1 cellular context compared by ENCODE assay signal in the genomic region with DNA sequence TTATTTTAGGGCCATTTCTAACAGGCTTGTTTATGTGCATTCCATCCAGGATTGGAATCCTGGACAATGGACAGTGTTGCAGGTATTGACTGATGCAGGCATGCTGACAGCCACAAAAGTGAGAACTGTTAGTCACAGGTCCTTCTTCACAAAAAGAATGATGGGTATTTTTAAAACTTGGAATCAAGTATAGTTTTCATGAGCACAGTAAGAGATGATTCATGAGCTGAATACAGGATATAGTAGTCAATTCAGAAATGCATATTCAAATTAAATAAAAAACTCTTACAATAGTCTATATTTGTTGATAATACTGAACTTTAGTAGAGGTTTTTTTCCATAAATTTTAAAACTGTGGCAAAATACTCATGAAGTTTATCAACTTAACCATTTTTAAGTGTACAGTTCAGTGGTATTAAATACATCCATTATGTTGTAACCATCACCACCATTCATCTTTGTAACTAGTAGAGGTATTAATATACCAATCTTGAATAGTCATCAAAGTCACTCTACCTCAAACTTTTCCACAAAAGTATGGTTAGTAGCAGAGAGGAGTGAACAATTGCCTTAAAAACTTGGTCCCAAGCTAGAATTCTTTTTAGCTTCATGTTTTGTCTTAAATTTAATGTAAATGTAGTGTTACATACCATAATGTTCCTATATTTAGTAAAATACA.
TF ChIP-seq lines count a peak whose summit lies in the region.

No MANE protein-coding gene starts in this region.

TF ChIP-seq in IMR-90, 13 proteins besides CTCF, POLR2A, EP300 and RAD21:
- TF ChIP-seq FOS (IDR thresholded peaks at IDR 0.05; ENCODE audit: low read depth, low read length) (no peak), SMC3 (IDR thresholded peaks at IDR 0.05; ENCODE audit: low read depth, low read length) (no peak), BHLHE40 (IDR thresholded peaks at IDR 0.05; ENCODE audit: low read depth, low read length) (no peak), CHD1 (IDR thresholded peaks at IDR 0.05; ENCODE audit: low read depth, low read length) (no peak), RCOR1 (IDR thresholded peaks at IDR 0.05; ENCODE audit: insufficient replicate concordance, low read length) (no peak), RFX5 (IDR thresholded peaks at IDR 0.05; ENCODE audit: low read depth, low read length) (no peak), CEBPB (IDR thresholded peaks at IDR 0.05; ENCODE audit: low read depth, low read length) (no peak), MAZ (IDR thresholded peaks at IDR 0.05; ENCODE audit: borderline replicate concordance, low read depth, low read length) (no peak), MAFK (IDR thresholded peaks at IDR 0.05; ENCODE audit: low read depth, low read length) (no peak), NFE2L2 (IDR thresholded peaks at IDR 0.05; ENCODE audit: low read depth, low read length) (no peak), MXI1 (IDR thresholded peaks at IDR 0.05; ENCODE audit: borderline replicate concordance, low read depth, low read length) (no peak)
- TF ChIP-seq, protein P1, sequence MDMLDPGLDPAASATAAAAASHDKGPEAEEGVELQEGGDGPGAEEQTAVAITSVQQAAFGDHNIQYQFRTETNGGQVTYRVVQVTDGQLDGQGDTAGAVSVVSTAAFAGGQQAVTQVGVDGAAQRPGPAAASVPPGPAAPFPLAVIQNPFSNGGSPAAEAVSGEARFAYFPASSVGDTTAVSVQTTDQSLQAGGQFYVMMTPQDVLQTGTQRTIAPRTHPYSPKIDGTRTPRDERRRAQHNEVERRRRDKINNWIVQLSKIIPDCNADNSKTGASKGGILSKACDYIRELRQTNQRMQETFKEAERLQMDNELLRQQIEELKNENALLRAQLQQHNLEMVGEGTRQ (IDR thresholded peaks at IDR 0.05; ENCODE audit: low read depth, low read length): no peak
- TF ChIP-seq, protein P2, sequence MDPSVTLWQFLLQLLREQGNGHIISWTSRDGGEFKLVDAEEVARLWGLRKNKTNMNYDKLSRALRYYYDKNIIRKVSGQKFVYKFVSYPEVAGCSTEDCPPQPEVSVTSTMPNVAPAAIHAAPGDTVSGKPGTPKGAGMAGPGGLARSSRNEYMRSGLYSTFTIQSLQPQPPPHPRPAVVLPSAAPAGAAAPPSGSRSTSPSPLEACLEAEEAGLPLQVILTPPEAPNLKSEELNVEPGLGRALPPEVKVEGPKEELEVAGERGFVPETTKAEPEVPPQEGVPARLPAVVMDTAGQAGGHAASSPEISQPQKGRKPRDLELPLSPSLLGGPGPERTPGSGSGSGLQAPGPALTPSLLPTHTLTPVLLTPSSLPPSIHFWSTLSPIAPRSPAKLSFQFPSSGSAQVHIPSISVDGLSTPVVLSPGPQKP (IDR thresholded peaks at IDR 0.05; ENCODE audit: borderline replicate concordance, low read depth, low read length): no peak
TF ChIP-seq in IMR-90: peak in this region for 0.
